ENCODE assay signal across 19 cellular contexts in the genomic region with DNA sequence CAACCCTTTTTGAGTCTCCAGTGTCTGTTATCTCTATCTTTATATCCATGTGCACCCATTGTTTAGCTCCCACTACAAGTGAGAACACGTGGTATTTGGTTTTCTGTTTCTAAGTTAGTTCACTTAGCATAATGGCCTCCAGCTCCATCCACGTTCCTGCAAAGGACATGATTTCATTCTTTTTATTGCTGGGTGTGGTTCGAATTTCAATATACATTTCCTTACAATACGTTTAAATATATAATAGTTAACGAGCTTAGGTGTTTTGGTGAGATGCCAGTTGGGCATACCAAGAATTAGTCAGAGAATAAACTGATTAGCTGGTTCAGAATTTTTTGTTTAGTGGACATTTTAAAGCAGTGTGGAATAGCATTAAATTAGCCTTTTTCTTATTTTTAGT.
DNase-seq lines count a peak whose midpoint lies in the region; ATAC-seq and TF ChIP-seq lines count a peak whose summit lies in the region.
"Had no signal": no experiment of that assay in that cellular context is flagged by ENCODE, and none has a peak within 500 bp of the region (broad histone marks: within the 10 kb centered on the region; RNA-seq: fewer than 3 reads in every experiment).

No MANE protein-coding gene starts in this region.

- no peak overlapping the region for H3K4me3 ChIP-seq in colonic mucosa
- H3K4me3 ChIP-seq: BLaER1, GM12878, GM23248 had no signal

- peak; percentile 2 for DNase-seq in HS-5 (ENCODE audit: low read depth)
- peak; percentile 18 for DNase-seq in colonic mucosa
- DNase-seq in left colon: no peak
- no peak for DNase-seq in DMS79 (lab: John Stamatoyannopoulos, UW)
- DNase-seq in substantia nigra (lab: John Stamatoyannopoulos, UW): no peak
- DNase-seq: Caco-2; CD4-positive, CD25-positive, alpha-beta regulatory T cell; CD8-positive, alpha-beta T cell; DMS153; EL; GDM1; GM23248; H7; HCEC 1CT had no signal

- TF ChIP-seq CTCF in colonic mucosa (IDR thresholded peaks at IDR 0.05): no peak

- ATAC-seq in left colon: peak; percentile 87
- no peak for ATAC-seq in GM18498 (IDR thresholded peaks at IDR 0.05; ENCODE audit: unreplicated experiment)
- ATAC-seq: CD8-positive, alpha-beta T cell; GM12878 had no signal

- H3K4me1 ChIP-seq in colonic mucosa: no peaks in the 10 kb centered on the region
- H3K4me1 ChIP-seq: BLaER1, Caco-2 had no signal

- no peak overlapping the region for H3K27ac ChIP-seq in colonic mucosa
- no peak overlapping the region for H3K27ac ChIP-seq in substantia nigra (ENCODE audit: low read depth, low read length, poor library complexity, severe bottlenecking)
- H3K27ac ChIP-seq: 22Rv1, BLaER1, C4-2B, GM23248 had no signal

- intact Hi-C loops in colonic mucosa (cut with DNase I) (no loop called here), left colon (cut with DNase I, micrococcal nuclease) (no loop called here)

- no peaks in the 10 kb centered on the region for H3K9me3 ChIP-seq in colonic mucosa
- H3K9me3 ChIP-seq: Caco-2 had no signal

- H3K9ac ChIP-seq in colonic mucosa (ENCODE audit: low read depth in 2 of 2, low read length in 2 of 2): no peak overlapping the region
- H3K9ac ChIP-seq: BLaER1, GM23248 had no signal

- H3K36me3 ChIP-seq in colonic mucosa: no peaks in the 10 kb centered on the region
- H3K36me3 ChIP-seq: BLaER1 had no signal

- no peaks in the 10 kb centered on the region for H3K27me3 ChIP-seq in colonic mucosa

Comparison
In these comparisons a context has a peak if more than half of its experiments do, and no peak if none do; other contexts are left out.
1. DNase-seq: peak in HS-5 (single experiment) and colonic mucosa (single experiment); none in left colon (0 of 2), DMS79 (single experiment) and substantia nigra (0 of 49).